In genomic region chr2:44275915-44276279, GRCh38 we compare ENCODE assay signal across 15 cellular contexts. TPM values are rescaled to one million over a fixed set of nuclear protein-coding genes. Genes with fewer than 3 reads are reported as not detected.
A peak's percentile ranks its signal among the peaks of the same experiment; 100 is the strongest.
DNase-seq lines count a peak whose midpoint lies in the region; ATAC-seq, FAIRE-seq and TF ChIP-seq lines count a peak whose summit lies in the region.
"Had no signal": no experiment of that assay in that cellular context is flagged by ENCODE, and none has a peak within 500 bp of the region (broad histone marks: within the 10 kb centered on the region; RNA-seq: fewer than 3 reads in every experiment).

No MANE protein-coding gene starts in this region.

- peak overlapping the region; percentile 92 to 93 for H3K27ac ChIP-seq in kidney (ENCODE audit: low read depth in 2 of 2, low read length in 2 of 2)
- H3K27ac ChIP-seq: vagina had no signal

- FAIRE-seq in kidney (lab: Jason Lieb, UNC): no peak
- FAIRE-seq: endothelial cell of umbilical vein had no signal

- no peaks in the 10 kb centered on the region for H3K9me3 ChIP-seq in kidney (ENCODE audit: control insufficient read depth in 1 of 2, low read length in 2 of 2)
- H3K9me3 ChIP-seq: vagina had no signal

- no peak for ATAC-seq in HG02885 (IDR thresholded peaks at IDR 0.05; ENCODE audit: poor library complexity, unreplicated experiment)
- no peak for ATAC-seq in GM18498 (IDR thresholded peaks at IDR 0.05; ENCODE audit: unreplicated experiment)
- ATAC-seq: Right ventricle myocardium inferior, WTC11 had no signal

- intact Hi-C loops in kidney (cut with DNase I): no loop called here

- H3K36me3 ChIP-seq in kidney (ENCODE audit: control insufficient read depth in 1 of 2, insufficient read depth in 2 of 2, low read length in 2 of 2): no peaks in the 10 kb centered on the region
- H3K36me3 ChIP-seq: vagina had no signal

- peak overlapping the region; percentile 81 to 88 for H3K4me3 ChIP-seq in kidney (ENCODE audit: low read length in 2 of 2)
- H3K4me3 ChIP-seq: vagina had no signal

- no peaks in the 10 kb centered on the region for H3K4me1 ChIP-seq in kidney (ENCODE audit: control insufficient read depth in 1 of 2, insufficient read depth in 1 of 2, low read depth in 1 of 2, low read length in 2 of 2)
- H3K4me1 ChIP-seq: vagina had no signal

- no peak for TF ChIP-seq CTCF in kidney (IDR thresholded peaks at IDR 0.05; ENCODE audit: borderline replicate concordance, extremely low read depth, insufficient read depth)

- H3K9ac ChIP-seq in kidney (ENCODE audit: low read length in 2 of 2): peak overlapping the region; percentile 26 to 90

- DNase-seq in A172 (ENCODE audit: low spot score) (peak; percentile 76), HT-29 (ENCODE audit: low spot score) (peak; percentile 47), astrocyte of the hippocampus (ENCODE audit: low read depth, low spot score) (peak; percentile 69), kidney (no peak), NCI-H2081 treated with DMSO at 0.1 percent for 48 hours (lab: John Stamatoyannopoulos, UW) (no peak), KG1 (lab: John Stamatoyannopoulos, UW) (no peak)
- DNase-seq: GF-D8, immature natural killer cell had no signal

RNA-seq across cellular contexts. Expression of gene SLC3A1, which starts 0.6 kb away (rescaled TPM):
- 0.24 and 1.2 TPM in 2 replicates for total RNA-seq in A172 (2014; rRNA removed; shearing (Covaris generic))
- total RNA-seq in HT-29 (2014; rRNA removed; shearing (Covaris generic)): 0.18 and 0.81 TPM in 2 replicates
- total RNA-seq in kidney: 241 TPM
- 435 TPM for polyA plus RNA-seq in kidney (ENCODE audit: insufficient read depth, low read depth, low replicate concordance)
- total RNA-seq: endothelial cell of umbilical vein, neural crest cell, Right ventricle myocardium inferior, vagina had no signal
- polyA plus RNA-seq: endothelial cell of umbilical vein had no signal

Comparison
In these comparisons a context has a peak if more than half of its experiments do, and no peak if none do; other contexts are left out.
1. DNase-seq: peak in A172 (single experiment), HT-29 (single experiment) and astrocyte of the hippocampus (single experiment); none in kidney (single experiment), NCI-H2081 treated with DMSO at 0.1 percent for 48 hours (single experiment) and KG1 (single experiment).
2. RNA of gene SLC3A1, which starts 0.6 kb away (total RNA-seq): 241 TPM in kidney (single experiment); 0.18 to 0.81 TPM in HT-29 and 0.24 to 1.2 TPM in A172; every median in the first group is over 100 times any median in the second.